ENCODE assay signal across 8 cellular contexts in the genomic region with DNA sequence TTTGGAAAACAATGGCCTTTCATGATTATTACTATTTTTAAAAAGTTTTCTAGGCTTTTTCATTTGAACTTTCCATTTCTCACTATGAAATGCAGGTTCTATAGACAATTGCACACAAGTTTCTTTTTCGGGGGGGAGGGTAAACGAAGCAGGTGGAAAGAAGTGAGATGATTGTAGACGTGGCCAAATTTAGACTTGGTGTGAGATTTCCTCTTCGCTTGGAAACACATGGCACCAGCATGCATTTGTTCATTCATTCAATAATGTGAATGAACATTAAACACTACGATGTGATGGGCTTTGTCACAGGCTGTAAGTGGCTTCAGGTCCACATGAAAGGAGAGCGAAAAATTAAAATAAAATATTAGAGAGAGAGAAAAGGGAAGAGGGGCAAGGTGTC. TPM values are rescaled to one million over a fixed set of nuclear protein-coding genes. Genes with fewer than 3 reads are reported as not detected.
DNase-seq lines count a peak whose midpoint lies in the region; ATAC-seq, FAIRE-seq and TF ChIP-seq lines count a peak whose summit lies in the region.

No MANE protein-coding gene starts in this region.

- no peaks in the 10 kb centered on the region for H3K79me2 ChIP-seq in HepG2 (ENCODE audit: insufficient read depth, low read length)

- no peak for TF ChIP-seq CTCF in WTC11 (IDR thresholded peaks at IDR 0.05)
- TF ChIP-seq CTCF in HepG2 (CRISPR knock-in tag; IDR thresholded peaks at IDR 0.05): no peak
- no peak for TF ChIP-seq CTCF in upper lobe of right lung (IDR thresholded peaks at IDR 0.05)

- no peak for TF ChIP-seq POLR2A in HepG2 (IDR thresholded peaks at IDR 0.05; ENCODE audit: insufficient read depth in 1 of 2, low read depth in 2 of 2, low read length in 2 of 2)

- no peak for TF ChIP-seq RAD21 in HepG2 (CRISPR knock-in tag; IDR thresholded peaks at IDR 0.05)

- peak; percentile 27 for ATAC-seq in GM18868 (IDR thresholded peaks at IDR 0.05; ENCODE audit: unreplicated experiment)
- peak; percentile 15 for ATAC-seq in HG02571 (IDR thresholded peaks at IDR 0.05; ENCODE audit: unreplicated experiment)
- ATAC-seq in WTC11: no peak
- ATAC-seq in HepG2: no peak
- no peak for ATAC-seq in upper lobe of right lung

- H3K36me3 Mint-ChIP-seq in WTC11: no peaks in the 10 kb centered on the region

- peak overlapping the region; percentile 90; the same call in 1 of the 2 replicates for H3K4me2 ChIP-seq in HepG2 (ENCODE audit: low read depth, low read length)

- H3K27ac ChIP-seq in HepG2 (ENCODE audit: extremely low read length, insufficient read depth, low read length): no peak overlapping the region
- peak overlapping the region; percentile 97 for H3K27ac ChIP-seq in upper lobe of right lung

- FAIRE-seq in HepG2 (lab: Jason Lieb, UNC): no peak

- TF ChIP-seq EP300 in HepG2 (IDR thresholded peaks at IDR 0.05; ENCODE audit: low read depth in 2 of 2, low read length in 2 of 2) (no peak), HepG2 (CRISPR knock-in tag; IDR thresholded peaks at IDR 0.05; ENCODE audit: borderline replicate concordance) (no peak)

- in situ Hi-C loops in HepG2 (cut with HindIII; ENCODE audit: extremely low pct_ligation_motif_present, low pct_unique_long_range_greater_than_20kb) (no loop called here), ACHN (cut with HindIII; ENCODE audit: low pct_ligation_motif_present, low pct_unique_long_range_greater_than_20kb, low sequenced_read_pairs) (no loop called here)

- H3K4me3 Mint-ChIP-seq in WTC11: peak overlapping the region; percentile 86

- peak overlapping the region; percentile 95; the same call in 1 of the 2 replicates for H3K27ac Mint-ChIP-seq in WTC11

- POLR2A ChIA-PET in WTC11 (lab: Charles Lee) (interaction anchor here (0.5 to 1.2 kb wide), 3 partner anchors 35 to 1041 kb away, joined by 3 to 5 read pairs (median 4); a partner anchor contains a TSS), HepG2 (lab: Yijun Ruan, JAX) (no interaction called here)

- H3K27me3 ChIP-seq in HepG2 (ENCODE audit: control insufficient read depth in 1 of 2, insufficient read depth in 2 of 2, low read length in 2 of 2) (peaks cover 0 to 4% of the 10 kb centered on the region in 2 experiments; a peak in 1 of 5 replicates), upper lobe of right lung (no peaks in the 10 kb centered on the region)

- peaks cover 37% of the 10 kb centered on the region for H3K4me1 Mint-ChIP-seq in WTC11

- H3K9ac ChIP-seq in HepG2 (ENCODE audit: insufficient read depth, low read depth, low read length): peak overlapping the region; percentile 66; the same call in 1 of the 2 replicates

- intact Hi-C loops in HepG2 (cut with micrococcal nuclease; ENCODE audit: unreplicated experiment) (no loop called here), upper lobe of right lung (cut with DNase I) (no loop called here)

- H3K27me3 Mint-ChIP-seq in WTC11 (ENCODE audit: low read depth): no peaks in the 10 kb centered on the region

- DNase-seq in WTC11 (ENCODE audit: low spot score) (no peak), HepG2 (ENCODE audit: low spot score) (no peak), upper lobe of right lung (no peak), ACHN (no peak), HUDEP-2 (lab: John Stamatoyannopoulos, UW; ENCODE audit: unreplicated experiment in 76 of 76) (no peak), activated gamma-delta T cell (lab: John Stamatoyannopoulos, UW) (no peak)

- H4K20me1 ChIP-seq in HepG2 (ENCODE audit: insufficient read depth, low read length): no peaks in the 10 kb centered on the region

- H3K4me3 ChIP-seq in HepG2 (replicated peaks in 1 of 3; ENCODE audit: insufficient read depth in 1 of 3, low read depth in 2 of 3, low read length in 3 of 3): peak overlapping the region in 2 of 3 experiments; percentile 73 to 76; a peak in 2 of 6 replicates
- H3K4me3 ChIP-seq in upper lobe of right lung: peak overlapping the region; percentile 84

- H3K9me3 ChIP-seq in HepG2 (ENCODE audit: low read length): no peaks in the 10 kb centered on the region
- H3K9me3 ChIP-seq in upper lobe of right lung: no peaks in the 10 kb centered on the region

- no peak overlapping the region for H2AFZ ChIP-seq in HepG2 (ENCODE audit: low read length)

- WGBS in HepG2 (ENCODE audit: low lambda C conversion rate): 80% methylated on average over 6 of the region's 6 CpGs

- H3K4me1 ChIP-seq in HepG2 (ENCODE audit: insufficient read depth, low read length): peaks cover 20% of the 10 kb centered on the region
- H3K4me1 ChIP-seq in upper lobe of right lung: peaks cover 8% of the 10 kb centered on the region

- BruUV-seq in HepG2 (replicated peaks; lab: Mats Ljungman, UMichigan): no TSS peak

- H3K36me3 ChIP-seq in HepG2 (replicated peaks in 1 of 2; ENCODE audit: control insufficient read depth in 1 of 2, insufficient read depth in 2 of 2, low read length in 2 of 2) (no peaks in the 10 kb centered on the region), upper lobe of right lung (no peaks in the 10 kb centered on the region)

- no peaks in the 10 kb centered on the region for H3K9me3 Mint-ChIP-seq in WTC11

- CTCF ChIA-PET in WTC11 (lab: Charles Lee): interaction anchor here (0.7 to 1.7 kb wide), 3 partner anchors 9 to 125 kb away, joined by 3 to 6 read pairs (median 4); no protein-coding TSS in a partner anchor
- CTCF ChIA-PET in HepG2 (lab: Yijun Ruan, JAX; ENCODE audit: low intra/inter-chr PET ratio, low total read pairs): no interaction called here

TF ChIP-seq in WTC11, 78 proteins besides CTCF, POLR2A, EP300 and RAD21:
- no peak for TF ChIP-seq ESRRA (CRISPR knock-in tag; IDR thresholded peaks at IDR 0.05; ENCODE audit: borderline replicate concordance)
- TF ChIP-seq MYBL2 (CRISPR knock-in tag; IDR thresholded peaks at IDR 0.05): no peak
- TF ChIP-seq, protein P1, sequence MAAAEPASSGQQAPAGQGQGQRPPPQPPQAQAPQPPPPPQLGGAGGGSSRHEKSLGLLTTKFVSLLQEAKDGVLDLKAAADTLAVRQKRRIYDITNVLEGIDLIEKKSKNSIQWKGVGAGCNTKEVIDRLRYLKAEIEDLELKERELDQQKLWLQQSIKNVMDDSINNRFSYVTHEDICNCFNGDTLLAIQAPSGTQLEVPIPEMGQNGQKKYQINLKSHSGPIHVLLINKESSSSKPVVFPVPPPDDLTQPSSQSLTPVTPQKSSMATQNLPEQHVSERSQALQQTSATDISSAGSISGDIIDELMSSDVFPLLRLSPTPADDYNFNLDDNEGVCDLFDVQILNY (CRISPR knock-in tag; IDR thresholded peaks at IDR 0.05): no peak
- TF ChIP-seq TEAD4 (CRISPR knock-in tag; IDR thresholded peaks at IDR 0.05): no peak
- TF ChIP-seq TCF7 (CRISPR knock-in tag; IDR thresholded peaks at IDR 0.05; ENCODE audit: low read depth): no peak

TF ChIP-seq in HepG2, 621 proteins besides CTCF, POLR2A, EP300 and RAD21 (continues in another document):
- TF ChIP-seq ZNF34 (CRISPR knock-in tag; IDR thresholded peaks at IDR 0.05; ENCODE audit: borderline replicate concordance): no peak
- TF ChIP-seq, protein P2, sequence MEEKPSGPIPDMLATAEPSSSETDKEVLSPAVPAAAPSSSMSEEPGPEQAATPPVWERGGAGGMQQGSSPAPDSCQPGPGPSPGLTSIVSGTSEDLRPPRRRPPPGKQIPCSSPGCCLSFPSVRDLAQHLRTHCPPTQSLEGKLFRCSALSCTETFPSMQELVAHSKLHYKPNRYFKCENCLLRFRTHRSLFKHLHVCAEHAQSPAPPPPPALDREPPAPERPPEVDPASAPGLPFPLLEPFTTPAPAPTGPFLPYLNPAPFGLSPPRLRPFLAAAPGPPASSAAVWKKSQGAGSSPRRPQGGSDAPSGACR (CRISPR knock-in tag; IDR thresholded peaks at IDR 0.05): no peak
- no peak for TF ChIP-seq ZNF33A (CRISPR knock-in tag; IDR thresholded peaks at IDR 0.05; ENCODE audit: borderline replicate concordance)
- no peak for TF ChIP-seq ARNT (IDR thresholded peaks at IDR 0.05)
- TF ChIP-seq KLF15 (CRISPR knock-in tag; IDR thresholded peaks at IDR 0.05; ENCODE audit: borderline replicate concordance): no peak
- TF ChIP-seq ASH2L (IDR thresholded peaks at IDR 0.05; ENCODE audit: insufficient read length, low read depth, low read length): no peak
- no peak for TF ChIP-seq SKI (IDR thresholded peaks at IDR 0.05; ENCODE audit: partially characterized antibody)
- no peak for TF ChIP-seq ZNF777 (CRISPR knock-in tag; IDR thresholded peaks at IDR 0.05)
- TF ChIP-seq, protein P3, sequence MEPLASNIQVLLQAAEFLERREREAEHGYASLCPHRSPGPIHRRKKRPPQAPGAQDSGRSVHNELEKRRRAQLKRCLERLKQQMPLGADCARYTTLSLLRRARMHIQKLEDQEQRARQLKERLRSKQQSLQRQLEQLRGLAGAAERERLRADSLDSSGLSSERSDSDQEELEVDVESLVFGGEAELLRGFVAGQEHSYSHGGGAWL (CRISPR knock-in tag; IDR thresholded peaks at IDR 0.05): no peak
- TF ChIP-seq CAMTA2 (CRISPR knock-in tag; IDR thresholded peaks at IDR 0.05; ENCODE audit: borderline replicate concordance): no peak
- no peak for TF ChIP-seq TOPORS (CRISPR knock-in tag; IDR thresholded peaks at IDR 0.05)
- TF ChIP-seq ZNF253 (CRISPR knock-in tag; IDR thresholded peaks at IDR 0.05; ENCODE audit: borderline replicate concordance): no peak

RNA-seq across cellular contexts. Expression of a gene that starts 35.9 kb away (rescaled TPM):
- total RNA-seq in WTC11 (2021) (16.8 to 19.9 TPM (median 17.2 TPM) in 3 replicates), HepG2 (2016; rRNA removed; fragmentation: Illumina TruSeq; extraction: Trizol) (not detected in 2 replicates), upper lobe of right lung (not detected)
- total RNA-seq in HepG2 (2016; cell fraction: cytosol; rRNA removed; fragmentation: Illumina TruSeq; extraction: Trizol; ENCODE audit: low read depth): not detected in 2 replicates
- total RNA-seq in HepG2 (2016; cell fraction: insoluble cytoplasmic fraction; rRNA removed; fragmentation: Illumina TruSeq; extraction: Trizol): not detected in 2 replicates
- not detected in 2 replicates for total RNA-seq in HepG2 (2016; cell fraction: membrane; rRNA removed; fragmentation: Illumina TruSeq; extraction: Trizol)
- total RNA-seq in HepG2 (2016; cell fraction: nucleus; rRNA removed; fragmentation: Illumina TruSeq; extraction: Trizol): not detected in 2 replicates
- polyA plus RNA-seq in HepG2 (2011; rRNA removed): not detected in 2 replicates
- polyA plus RNA-seq in HepG2 (2011; cell fraction: cytosol; rRNA removed): not detected in 2 replicates
- not detected in 2 replicates for polyA plus RNA-seq in HepG2 (2011; cell fraction: nucleus; rRNA removed)
- polyA plus RNA-seq in HepG2 (2012): 0.13 and 0.16 TPM in 2 replicates
- not detected in 2 replicates for polyA plus RNA-seq in HepG2 (2016; cell fraction: cytosol; fragmentation: Illumina TruSeq; extraction: Trizol; ENCODE audit: low read depth)
- polyA plus RNA-seq in HepG2 (2016; cell fraction: insoluble cytoplasmic fraction; fragmentation: Illumina TruSeq; extraction: Trizol; ENCODE audit: low read depth): 0.14 TPM in 1 of 2 replicates, not detected in the other
- polyA plus RNA-seq in HepG2 (2016; cell fraction: membrane; fragmentation: Illumina TruSeq; extraction: Trizol; ENCODE audit: low read depth): not detected in 2 replicates
- not detected in 2 replicates for polyA plus RNA-seq in HepG2 (2016; cell fraction: nucleus; fragmentation: Illumina TruSeq; extraction: Trizol; ENCODE audit: insufficient read depth, low read depth)
- polyA minus RNA-seq in HepG2 (2011; rRNA and poly(A)+ RNA removed; ENCODE audit: low replicate concordance): 0.09 TPM in 1 of 2 replicates, not detected in the other
- not detected in 2 replicates for polyA minus RNA-seq in HepG2 (2011; cell fraction: cytosol; rRNA and poly(A)+ RNA removed)
- not detected in 2 replicates for polyA minus RNA-seq in HepG2 (2011; cell fraction: nucleus; rRNA and poly(A)+ RNA removed)

Comparison
In these comparisons a context has a peak if more than half of its experiments do, and no peak if none do; other contexts are left out.
1. ATAC-seq: peak in GM18868 (single experiment) and HG02571 (single experiment); none in WTC11 (single experiment), HepG2 (single experiment) and upper lobe of right lung (single experiment).
2. RNA of a gene that starts 35.9 kb away (total RNA-seq): 16.8 to 19.9 TPM in WTC11; not detected in upper lobe of right lung (single experiment) and not detected in HepG2; every median in the first group is over 10 times any median in the second.